Comparison of ENCODE assay signal across 1 cellular context in the genomic region with DNA sequence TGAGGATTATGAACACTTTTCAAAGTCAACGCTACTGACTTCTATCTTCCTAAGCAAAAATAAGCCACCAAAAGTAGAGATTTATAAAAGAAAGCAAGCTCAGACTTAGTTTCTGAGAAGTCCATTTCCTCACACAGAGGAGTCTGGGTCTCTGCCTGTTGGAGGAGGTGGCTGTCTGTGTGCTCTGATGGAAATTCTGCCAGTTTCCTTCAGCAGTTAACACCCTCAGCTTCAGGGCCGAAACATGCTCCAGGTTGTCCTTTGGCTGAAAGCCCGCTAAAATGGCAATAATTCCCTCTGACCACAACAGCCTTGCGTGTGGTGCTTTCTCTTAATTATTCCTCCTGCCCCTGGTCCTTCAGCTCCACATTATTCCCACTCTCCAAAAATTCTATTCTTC.
TF ChIP-seq lines count a peak whose summit lies in the region.

No MANE protein-coding gene starts in this region.

TF ChIP-seq in K562, 482 proteins besides CTCF, POLR2A, EP300 and RAD21:
- TF ChIP-seq MTF1 (CRISPR knock-in tag; IDR thresholded peaks at IDR 0.05; ENCODE audit: borderline replicate concordance) = no peak
- no peak for TF ChIP-seq ZFPM2 (CRISPR knock-in tag; IDR thresholded peaks at IDR 0.05)
- no peak for TF ChIP-seq ZNF780A (CRISPR knock-in tag; IDR thresholded peaks at IDR 0.05)
- TF ChIP-seq, protein P1, sequence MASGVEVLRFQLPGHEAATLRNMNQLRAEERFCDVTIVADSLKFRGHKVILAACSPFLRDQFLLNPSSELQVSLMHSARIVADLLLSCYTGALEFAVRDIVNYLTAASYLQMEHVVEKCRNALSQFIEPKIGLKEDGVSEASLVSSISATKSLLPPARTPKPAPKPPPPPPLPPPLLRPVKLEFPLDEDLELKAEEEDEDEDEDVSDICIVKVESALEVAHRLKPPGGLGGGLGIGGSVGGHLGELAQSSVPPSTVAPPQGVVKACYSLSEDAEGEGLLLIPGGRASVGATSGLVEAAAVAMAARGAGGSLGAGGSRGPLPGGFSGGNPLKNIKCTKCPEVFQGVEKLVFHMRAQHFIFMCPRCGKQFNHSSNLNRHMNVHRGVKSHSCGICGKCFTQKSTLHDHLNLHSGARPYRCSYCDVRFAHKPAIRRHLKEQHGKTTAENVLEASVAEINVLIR (CRISPR knock-in tag; IDR thresholded peaks at IDR 0.05) = no peak
- no peak for TF ChIP-seq ZNF217 (CRISPR knock-in tag; IDR thresholded peaks at IDR 0.05)
- no peak for TF ChIP-seq KAT2B (IDR thresholded peaks at IDR 0.05; ENCODE audit: low read depth, low read length)
- no peak for TF ChIP-seq ZNF41 (CRISPR knock-in tag; conservative IDR thresholded peaks at IDR 0.05)
- TF ChIP-seq MAFG (tag; conservative IDR thresholded peaks at IDR 0.05) = no peak
- TF ChIP-seq SMAD3 (CRISPR knock-in tag; conservative IDR thresholded peaks at IDR 0.05) = no peak
- TF ChIP-seq NFATC3 (IDR thresholded peaks at IDR 0.05) = no peak
- TF ChIP-seq HDAC6 (IDR thresholded peaks at IDR 0.05; ENCODE audit: low read depth, low read length) = no peak
- TF ChIP-seq, protein P2, sequence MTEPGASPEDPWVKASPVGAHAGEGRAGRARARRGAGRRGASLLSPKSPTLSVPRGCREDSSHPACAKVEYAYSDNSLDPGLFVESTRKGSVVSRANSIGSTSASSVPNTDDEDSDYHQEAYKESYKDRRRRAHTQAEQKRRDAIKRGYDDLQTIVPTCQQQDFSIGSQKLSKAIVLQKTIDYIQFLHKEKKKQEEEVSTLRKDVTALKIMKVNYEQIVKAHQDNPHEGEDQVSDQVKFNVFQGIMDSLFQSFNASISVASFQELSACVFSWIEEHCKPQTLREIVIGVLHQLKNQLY (CRISPR knock-in tag; conservative IDR thresholded peaks at IDR 0.05) = no peak
- TF ChIP-seq ERF (CRISPR knock-in tag; IDR thresholded peaks at IDR 0.05) = no peak
- no peak for TF ChIP-seq IFI16 (CRISPR knock-in tag; IDR thresholded peaks at IDR 0.05)
